Comparison of ENCODE assay signal across 11 cellular contexts in the genomic region with DNA sequence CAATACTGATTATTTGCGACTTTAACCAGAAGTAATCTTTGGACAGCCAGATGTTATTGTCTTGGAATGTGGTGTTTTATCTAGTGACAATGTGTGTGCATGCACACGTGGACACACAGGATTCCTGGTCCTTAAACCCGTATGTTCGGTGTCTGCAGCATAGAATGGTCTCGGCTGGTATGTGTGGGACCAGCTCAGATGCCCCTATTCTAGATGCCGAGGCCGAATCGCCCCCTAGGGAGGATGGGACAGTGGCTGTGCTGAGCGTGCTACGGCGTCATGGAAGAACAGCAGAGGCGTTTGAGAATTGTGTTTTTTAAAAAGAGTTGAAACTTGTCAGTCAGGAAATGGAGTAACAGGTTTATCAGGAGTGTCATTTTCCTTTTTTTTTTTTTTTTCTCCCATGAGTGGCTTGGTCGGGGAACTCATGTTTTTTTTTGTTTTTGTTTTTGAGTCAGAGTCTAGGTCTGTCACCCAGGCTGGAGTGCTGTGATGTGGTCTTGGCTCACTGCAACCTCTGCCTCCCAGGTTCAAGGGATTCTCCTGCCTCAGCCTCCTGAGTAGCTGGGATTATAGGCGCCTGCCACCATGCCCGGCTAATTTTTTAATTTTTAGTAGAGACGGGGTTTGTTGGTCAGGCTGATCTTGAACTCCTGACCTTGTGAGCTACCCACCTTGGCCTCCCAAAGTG. TPM values are rescaled to one million over a fixed set of nuclear protein-coding genes. Genes with fewer than 3 reads are reported as not detected.
A peak's percentile ranks its signal among the peaks of the same experiment; 100 is the strongest.
DNase-seq lines count a peak whose midpoint lies in the region; ATAC-seq and TF ChIP-seq lines count a peak whose summit lies in the region.
"Had no signal": no experiment of that assay in that cellular context is flagged by ENCODE, and none has a peak within 500 bp of the region (broad histone marks: within the 10 kb centered on the region; RNA-seq: fewer than 3 reads in every experiment).

No MANE protein-coding gene starts in this region.

- peak overlapping the region; percentile 68 for H3K27ac Mint-ChIP-seq in activated T-helper 1 cell treated with anti-CD3 and anti-CD28 coated beads, Interleukin-12 subunit alpha, Interleukin-12 subunit beta, Interleukin-2, Interleukin-4 antibody, amounts not matched to agents 30 ng/mL and 10 ng/mL and 1 ng/mL, durations not matched to agents 14 hours and 24 hours and 36 hours
- peak overlapping the region; percentile 93 for H3K27ac Mint-ChIP-seq in stimulated activated naive B cell treated with anti-CD40 and anti-IgM and Interleukin-4, amounts not matched to agents 10 μg/mL and 1 μg/mL and 100 μg/mL, for 72 hours

- peaks cover 0 to 12% (median 0%) of the 10 kb centered on the region in 3 donors for H3K36me3 ChIP-seq in esophagus squamous epithelium

- intact Hi-C loops in activated T-helper 1 cell treated with anti-CD3 and anti-CD28 coated beads, Interleukin-12 subunit alpha, Interleukin-12 subunit beta, Interleukin-2, Interleukin-4 antibody, amounts not matched to agents 30 ng/mL and 10 ng/mL and 1 ng/mL, durations not matched to agents 14 hours and 24 hours and 36 hours (cut with micrococcal nuclease): loop anchor here (2.0 kb wide), 2 partner anchors 23 to 43 kb away; no protein-coding TSS in a partner anchor
- intact Hi-C loops in esophagus squamous epithelium (cut with DNase I): no loop called here

- H3K27me3 Mint-ChIP-seq in activated T-cell treated with anti-CD3 and anti-CD28 coated beads, Interleukin-2, amount 50 U/mL, for 4 hours (ENCODE audit: low read depth): no peaks in the 10 kb centered on the region
- H3K27me3 Mint-ChIP-seq in activated T-helper 1 cell treated with anti-CD3 and anti-CD28 coated beads, Interleukin-12 subunit alpha, Interleukin-12 subunit beta, Interleukin-2, Interleukin-4 antibody, amounts not matched to agents 30 ng/mL and 10 ng/mL and 1 ng/mL, durations not matched to agents 14 hours and 24 hours and 36 hours (ENCODE audit: insufficient read depth): no peaks in the 10 kb centered on the region
- no peaks in the 10 kb centered on the region for H3K27me3 Mint-ChIP-seq in stimulated activated naive B cell treated with anti-CD40 and anti-IgM and Interleukin-4, amounts not matched to agents 10 μg/mL and 1 μg/mL and 100 μg/mL, for 72 hours

- no peak for TF ChIP-seq CTCF in esophagus squamous epithelium (IDR thresholded peaks at IDR 0.05)

- peaks cover 3% of the 10 kb centered on the region for H3K36me3 Mint-ChIP-seq in activated T-cell treated with anti-CD3 and anti-CD28 coated beads, Interleukin-2, amount 50 U/mL, for 4 hours (ENCODE audit: insufficient read depth)
- H3K36me3 Mint-ChIP-seq in activated T-helper 1 cell treated with anti-CD3 and anti-CD28 coated beads, Interleukin-12 subunit alpha, Interleukin-12 subunit beta, Interleukin-2, Interleukin-4 antibody, amounts not matched to agents 30 ng/mL and 10 ng/mL and 1 ng/mL, durations not matched to agents 14 hours and 24 hours and 36 hours (ENCODE audit: low read depth): peaks cover 24% of the 10 kb centered on the region
- peaks cover 4 to 15% of the 10 kb centered on the region in 2 donors for H3K36me3 Mint-ChIP-seq in stimulated activated naive B cell treated with anti-CD40 and anti-IgM and Interleukin-4, amounts not matched to agents 10 μg/mL and 1 μg/mL and 100 μg/mL, for 72 hours

- H3K27me3 ChIP-seq in esophagus squamous epithelium: no peaks in the 10 kb centered on the region
- H3K27me3 ChIP-seq: SJSA1 had no signal

- no peak overlapping the region for H3K4me3 ChIP-seq in esophagus squamous epithelium
- H3K4me3 ChIP-seq: SJSA1 had no signal

- peaks cover 4% of the 10 kb centered on the region for H3K9me3 Mint-ChIP-seq in activated T-cell treated with anti-CD3 and anti-CD28 coated beads, Interleukin-2, amount 50 U/mL, for 4 hours
- no peaks in the 10 kb centered on the region for H3K9me3 Mint-ChIP-seq in activated T-helper 1 cell treated with anti-CD3 and anti-CD28 coated beads, Interleukin-12 subunit alpha, Interleukin-12 subunit beta, Interleukin-2, Interleukin-4 antibody, amounts not matched to agents 30 ng/mL and 10 ng/mL and 1 ng/mL, durations not matched to agents 14 hours and 24 hours and 36 hours
- no peaks in the 10 kb centered on the region for H3K9me3 Mint-ChIP-seq in stimulated activated naive B cell treated with anti-CD40 and anti-IgM and Interleukin-4, amounts not matched to agents 10 μg/mL and 1 μg/mL and 100 μg/mL, for 72 hours

- H3K27ac ChIP-seq in esophagus squamous epithelium: peak overlapping the region; percentile 0 to 79 (median 68)
- H3K27ac ChIP-seq: SJSA1 had no signal

- 29 to 44% methylated on average over 16 of the region's 16 CpGs for WGBS in esophagus squamous epithelium, 2 donors

- peaks cover 33 to 93% (median 33%) of the 10 kb centered on the region in 3 donors for H3K4me1 ChIP-seq in esophagus squamous epithelium

- DNase-seq in activated T-cell treated with anti-CD3 and anti-CD28 coated beads, Interleukin-2, amount 50 U/mL, for 4 hours: no peak
- DNase-seq in activated T-cell treated with anti-CD3 and anti-CD28 coated beads, Interleukin-2, amount 50 U/mL, for 1 hour: no peak
- DNase-seq in activated T-helper 1 cell treated with anti-CD3 and anti-CD28 coated beads, Interleukin-12 subunit alpha, Interleukin-12 subunit beta, Interleukin-2, Interleukin-4 antibody, amounts not matched to agents 30 ng/mL and 10 ng/mL and 1 ng/mL, durations not matched to agents 14 hours and 24 hours and 36 hours (ENCODE audit: low spot score): no peak
- no peak for DNase-seq in esophagus squamous epithelium (lab: John Stamatoyannopoulos, UW)
- no peak for DNase-seq in stimulated activated naive B cell treated with anti-CD40 and anti-IgM and Interleukin-4, amounts not matched to agents 10 μg/mL and 1 μg/mL and 100 μg/mL, for 72 hours
- no peak for DNase-seq in ecto neural progenitor cell (ENCODE audit: low spot score)
- no peak for DNase-seq in HK-2 (ENCODE audit: unreplicated experiment)
- DNase-seq in cerebellar cortex (ENCODE audit: low spot score): no peak
- DNase-seq: KBM-7, NCI-H226 had no signal

- peak overlapping the region; percentile 44 for H3K4me3 Mint-ChIP-seq in activated T-cell treated with anti-CD3 and anti-CD28 coated beads, Interleukin-2, amount 50 U/mL, for 4 hours
- H3K4me3 Mint-ChIP-seq in activated T-helper 1 cell treated with anti-CD3 and anti-CD28 coated beads, Interleukin-12 subunit alpha, Interleukin-12 subunit beta, Interleukin-2, Interleukin-4 antibody, amounts not matched to agents 30 ng/mL and 10 ng/mL and 1 ng/mL, durations not matched to agents 14 hours and 24 hours and 36 hours: peak overlapping the region; percentile 56
- H3K4me3 Mint-ChIP-seq in stimulated activated naive B cell treated with anti-CD40 and anti-IgM and Interleukin-4, amounts not matched to agents 10 μg/mL and 1 μg/mL and 100 μg/mL, for 72 hours: peak overlapping the region in 1 of 2 donors; percentile 23

- H3K4me1 Mint-ChIP-seq in activated T-cell treated with anti-CD3 and anti-CD28 coated beads, Interleukin-2, amount 50 U/mL, for 4 hours (ENCODE audit: low read depth): peaks cover 49% of the 10 kb centered on the region
- peaks cover 46% of the 10 kb centered on the region for H3K4me1 Mint-ChIP-seq in activated T-helper 1 cell treated with anti-CD3 and anti-CD28 coated beads, Interleukin-12 subunit alpha, Interleukin-12 subunit beta, Interleukin-2, Interleukin-4 antibody, amounts not matched to agents 30 ng/mL and 10 ng/mL and 1 ng/mL, durations not matched to agents 14 hours and 24 hours and 36 hours (ENCODE audit: low read depth)
- peaks cover 38 to 42% of the 10 kb centered on the region in 2 donors for H3K4me1 Mint-ChIP-seq in stimulated activated naive B cell treated with anti-CD40 and anti-IgM and Interleukin-4, amounts not matched to agents 10 μg/mL and 1 μg/mL and 100 μg/mL, for 72 hours

- no peak for ATAC-seq in activated T-cell treated with anti-CD3 and anti-CD28 coated beads, Interleukin-2, amount 50 U/mL, for 4 hours
- no peak for ATAC-seq in stimulated activated naive B cell treated with anti-CD40 and anti-IgM and Interleukin-4, amounts not matched to agents 10 μg/mL and 1 μg/mL and 100 μg/mL, for 72 hours (replicated peaks)

- TF ChIP-seq POLR2A in esophagus squamous epithelium (IDR thresholded peaks at IDR 0.05): no peak

- H3K9me3 ChIP-seq in esophagus squamous epithelium: no peaks in the 10 kb centered on the region

RNA-seq across cellular contexts. Expression of a gene that starts 30.1 kb away (rescaled TPM):
- 10 to 100 TPM; 43.8 to 45.2 (median 44.7) TPM for total RNA-seq in activated T-cell treated with anti-CD3 and anti-CD28 coated beads, Interleukin-2, amount 50 U/mL, for 4 hours
- total RNA-seq in activated T-helper 1 cell treated with anti-CD3 and anti-CD28 coated beads, Interleukin-12 subunit alpha, Interleukin-12 subunit beta, Interleukin-2, Interleukin-4 antibody, amounts not matched to agents 30 ng/mL and 10 ng/mL and 1 ng/mL, durations not matched to agents 14 hours and 24 hours and 36 hours: 38.3 and 44.5 TPM in 2 replicates
- total RNA-seq in esophagus squamous epithelium: 10 to 100 TPM; 18.2 to 38.8 (median 25.2) TPM
